Comparison of ENCODE assay signal across 1 cellular context in genomic region chr1:204295666-204296065, GRCh38.
TF ChIP-seq lines count a peak whose summit lies in the region.

No MANE protein-coding gene starts in this region.

TF ChIP-seq in GM23338, 12 proteins besides CTCF, POLR2A, EP300 and RAD21 (continued from another document):
- no peak for TF ChIP-seq ZNF462 (CRISPR knock-in tag; IDR thresholded peaks at IDR 0.05)
- TF ChIP-seq JUNB (IDR thresholded peaks at IDR 0.05; ENCODE audit: unreplicated experiment), result no peak
- TF ChIP-seq EZH2 (IDR thresholded peaks at IDR 0.05; ENCODE audit: low read depth, unreplicated experiment), result no peak
- TF ChIP-seq ZNF331 (CRISPR knock-in tag; IDR thresholded peaks at IDR 0.05; ENCODE audit: low read depth), result no peak
- TF ChIP-seq STAT1 (IDR thresholded peaks at IDR 0.05; ENCODE audit: unreplicated experiment), result no peak
- TF ChIP-seq REST (IDR thresholded peaks at IDR 0.05; ENCODE audit: unreplicated experiment), result no peak
- no peak for TF ChIP-seq NANOG (IDR thresholded peaks at IDR 0.05; ENCODE audit: borderline replicate concordance)
- TF ChIP-seq ETS1 (IDR thresholded peaks at IDR 0.05), result no peak
- TF ChIP-seq ZNF114 (CRISPR knock-in tag; IDR thresholded peaks at IDR 0.05), result no peak
